ENCODE assay signal across 1 cellular context in the genomic region with DNA sequence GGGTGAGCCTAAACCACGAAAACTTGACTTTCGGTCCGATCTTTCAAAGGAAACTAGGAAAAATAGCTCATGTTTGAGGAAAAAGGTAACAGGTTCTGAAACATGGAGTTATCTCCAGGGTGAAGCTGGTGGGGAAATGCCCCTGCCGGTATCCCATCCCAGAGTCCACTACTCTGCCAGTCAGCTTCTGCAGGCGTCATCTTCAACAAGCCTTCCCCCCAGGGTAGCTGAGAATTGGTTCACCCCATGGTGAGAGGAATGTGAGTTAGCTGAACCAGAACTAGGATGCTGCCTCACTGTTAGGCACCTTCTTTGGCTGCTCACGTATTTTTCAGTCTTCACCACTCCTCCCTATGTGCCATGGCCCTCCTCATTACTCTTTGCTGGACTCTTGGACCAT.
TF ChIP-seq lines count a peak whose summit lies in the region.

No MANE protein-coding gene starts in this region.

TF ChIP-seq in neural cell, 6 proteins besides CTCF, POLR2A, EP300 and RAD21 (continued from another document):
- TF ChIP-seq, protein P1, sequence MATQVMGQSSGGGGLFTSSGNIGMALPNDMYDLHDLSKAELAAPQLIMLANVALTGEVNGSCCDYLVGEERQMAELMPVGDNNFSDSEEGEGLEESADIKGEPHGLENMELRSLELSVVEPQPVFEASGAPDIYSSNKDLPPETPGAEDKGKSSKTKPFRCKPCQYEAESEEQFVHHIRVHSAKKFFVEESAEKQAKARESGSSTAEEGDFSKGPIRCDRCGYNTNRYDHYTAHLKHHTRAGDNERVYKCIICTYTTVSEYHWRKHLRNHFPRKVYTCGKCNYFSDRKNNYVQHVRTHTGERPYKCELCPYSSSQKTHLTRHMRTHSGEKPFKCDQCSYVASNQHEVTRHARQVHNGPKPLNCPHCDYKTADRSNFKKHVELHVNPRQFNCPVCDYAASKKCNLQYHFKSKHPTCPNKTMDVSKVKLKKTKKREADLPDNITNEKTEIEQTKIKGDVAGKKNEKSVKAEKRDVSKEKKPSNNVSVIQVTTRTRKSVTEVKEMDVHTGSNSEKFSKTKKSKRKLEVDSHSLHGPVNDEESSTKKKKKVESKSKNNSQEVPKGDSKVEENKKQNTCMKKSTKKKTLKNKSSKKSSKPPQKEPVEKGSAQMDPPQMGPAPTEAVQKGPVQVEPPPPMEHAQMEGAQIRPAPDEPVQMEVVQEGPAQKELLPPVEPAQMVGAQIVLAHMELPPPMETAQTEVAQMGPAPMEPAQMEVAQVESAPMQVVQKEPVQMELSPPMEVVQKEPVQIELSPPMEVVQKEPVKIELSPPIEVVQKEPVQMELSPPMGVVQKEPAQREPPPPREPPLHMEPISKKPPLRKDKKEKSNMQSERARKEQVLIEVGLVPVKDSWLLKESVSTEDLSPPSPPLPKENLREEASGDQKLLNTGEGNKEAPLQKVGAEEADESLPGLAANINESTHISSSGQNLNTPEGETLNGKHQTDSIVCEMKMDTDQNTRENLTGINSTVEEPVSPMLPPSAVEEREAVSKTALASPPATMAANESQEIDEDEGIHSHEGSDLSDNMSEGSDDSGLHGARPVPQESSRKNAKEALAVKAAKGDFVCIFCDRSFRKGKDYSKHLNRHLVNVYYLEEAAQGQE (IDR thresholded peaks at IDR 0.05; ENCODE audit: borderline replicate concordance), result no peak
- no peak for TF ChIP-seq MXI1 (conservative IDR thresholded peaks at IDR 0.05; ENCODE audit: poor library complexity, severe bottlenecking)
